17 cellular contexts compared by ENCODE assay signal in the genomic region with DNA sequence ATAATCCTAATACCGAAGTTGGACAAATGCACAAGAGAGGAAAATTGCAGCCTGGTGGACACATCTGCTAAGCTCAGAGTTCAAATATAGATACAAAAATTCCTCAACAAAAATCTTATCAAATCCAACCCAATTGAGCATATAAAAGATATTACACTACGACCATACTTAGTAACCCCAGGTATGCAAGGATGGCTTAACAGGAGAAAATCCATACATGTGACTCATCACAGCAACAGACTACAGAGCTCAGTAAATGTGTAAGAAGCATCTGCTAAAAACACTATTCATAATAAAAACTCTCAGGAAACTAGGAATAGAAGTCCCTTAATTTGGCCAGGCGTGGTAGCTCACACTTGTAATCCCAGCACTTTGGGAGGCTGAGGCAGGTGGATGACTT.
"Had no signal": no experiment of that assay in that cellular context is flagged by ENCODE, and none has a peak within 500 bp of the region (broad histone marks: within the 10 kb centered on the region; RNA-seq: fewer than 3 reads in every experiment).

No MANE protein-coding gene starts in this region.

- H3K27ac ChIP-seq: brain microvascular endothelial cell, heart left ventricle, right atrium auricular region, transverse colon had no signal

- H3K4me3 ChIP-seq: heart left ventricle, right atrium auricular region, transverse colon had no signal

- ATAC-seq: activated T-cell treated with anti-CD3 and anti-CD28 coated beads, Interleukin-2, amount 50 U/mL, for 72 hours; effector memory CD8-positive, alpha-beta T cell; heart left ventricle; left lobe of liver had no signal

- DNase-seq: activated B cell treated with CpG ODN at 0.5 μM for 24 hours; activated CD4-positive, alpha-beta T cell treated with anti-CD3 and anti-CD28 coated beads for 48 hours; activated CD8-positive, alpha-beta memory T cell treated with anti-CD3 and anti-CD28 coated beads, Interleukin-2, amount 50 U/mL, for 48 hours; activated gamma-delta T cell treated with Interleukin-2 at 50 U/mL for 16 hours; activated T-cell treated with anti-CD3 and anti-CD28 coated beads, Interleukin-2, amount 50 U/mL, for 72 hours; brain microvascular endothelial cell; dermis blood vessel endothelial cell; effector memory CD8-positive, alpha-beta T cell; heart left ventricle; nucleus accumbens; small intestine; stimulated activated CD4-positive, alpha-beta T cell treated with anti-CD3 and anti-CD28 coated beads, Interleukin-4, amount 100 ng/mL, for 24 hours; stimulated activated naive CD4-positive, alpha-beta T cell treated with Interleukin-2 at 50 U/mL for 16 hours; substantia nigra; transverse colon had no signal

- H3K27me3 ChIP-seq: brain microvascular endothelial cell, heart left ventricle, right atrium auricular region, transverse colon had no signal

- H3K36me3 ChIP-seq: brain microvascular endothelial cell, right atrium auricular region, transverse colon had no signal
